ENCODE assay signal across 8 cellular contexts in genomic region chrX:111616786-111617185, GRCh38.
"Had no signal": no experiment of that assay in that cellular context is flagged by ENCODE, and none has a peak within 500 bp of the region (broad histone marks: within the 10 kb centered on the region; RNA-seq: fewer than 3 reads in every experiment).

No MANE protein-coding gene starts in this region.

- H3K4me3 ChIP-seq: GM12878 had no signal

- ATAC-seq: GM12878 had no signal

- FAIRE-seq: G401.6, GM12878, GM12891, GM12892, GM18507, GM19239 had no signal

- DNase-seq: GDM1, GF-D8 had no signal
